Comparison of ENCODE assay signal across 8 cellular contexts in genomic region chr20:36836591-36837329, GRCh38. TPM values are rescaled to one million over a fixed set of nuclear protein-coding genes. Genes with fewer than 3 reads are reported as not detected.
DNase-seq lines count a peak whose midpoint lies in the region; ATAC-seq and TF ChIP-seq lines count a peak whose summit lies in the region.

No MANE protein-coding gene starts in this region.

- no peak overlapping the region for H3K27ac Mint-ChIP-seq in nephron progenitor cell

- no peak overlapping the region for H3K4me3 Mint-ChIP-seq in nephron progenitor cell

- DNase-seq in NCI-H1930 (lab: John Stamatoyannopoulos, UW): peak; percentile 70 to 75
- peak; percentile 89 for DNase-seq in WERI-Rb-1
- no peak for DNase-seq in epithelial cell of proximal tubule (ENCODE audit: low read depth)
- DNase-seq in nephron progenitor cell: peak; percentile 61

- H3K36me3 ChIP-seq in WERI-Rb-1: peaks cover 33% of the 10 kb centered on the region

- ATAC-seq in HG03469 (IDR thresholded peaks at IDR 0.05; ENCODE audit: unreplicated experiment): no peak
- ATAC-seq in GM18517 (IDR thresholded peaks at IDR 0.05; ENCODE audit: unreplicated experiment): no peak

- peaks cover 6% of the 10 kb centered on the region for H3K27me3 Mint-ChIP-seq in nephron progenitor cell (ENCODE audit: low read depth, poor library complexity)

- TF ChIP-seq CTCF in 22Rv1 (IDR thresholded peaks at IDR 0.05) (peak; percentile 82), GM12875 (IDR thresholded peaks at IDR 0.05; ENCODE audit: borderline replicate concordance, insufficient read depth, low read depth, low read length) (peak; percentile 73), WERI-Rb-1 (IDR thresholded peaks at IDR 0.05; ENCODE audit: low read depth, low read length) (peak; percentile 83), epithelial cell of proximal tubule (conservative IDR thresholded peaks at IDR 0.05; ENCODE audit: low read depth, low read length) (peak; percentile 77), nephron progenitor cell (IDR thresholded peaks at IDR 0.05) (peak; percentile 27)

- peak overlapping the region; percentile 83 for H3K27ac ChIP-seq in 22Rv1
- H3K27ac ChIP-seq in WERI-Rb-1: peak overlapping the region; percentile 47

- peaks cover 34% of the 10 kb centered on the region for H3K36me3 Mint-ChIP-seq in nephron progenitor cell (ENCODE audit: low read depth)

- H3K9me3 Mint-ChIP-seq in nephron progenitor cell: no peaks in the 10 kb centered on the region

- peaks cover 54% of the 10 kb centered on the region for H3K4me1 Mint-ChIP-seq in nephron progenitor cell

- no peaks in the 10 kb centered on the region for H3K9me3 ChIP-seq in WERI-Rb-1 (ENCODE audit: severe bottlenecking)

- H3K4me3 ChIP-seq in GM12875 (ENCODE audit: low read depth, low read length): peak overlapping the region; percentile 16
- no peak overlapping the region for H3K4me3 ChIP-seq in WERI-Rb-1 (ENCODE audit: low read depth, low read length)
- no peak overlapping the region for H3K4me3 ChIP-seq in epithelial cell of proximal tubule (ENCODE audit: low read depth, low read length)

- no peaks in the 10 kb centered on the region for H3K27me3 ChIP-seq in WERI-Rb-1 (ENCODE audit: insufficient read depth, low read depth, severe bottlenecking)

RNA-seq across cellular contexts. Expression of gene TLDC2, which starts 39.2 kb away (rescaled TPM):
- total RNA-seq in epithelial cell of proximal tubule: 0.17 and 1.1 TPM in 2 replicates

Comparison
In these comparisons a context has a peak if more than half of its experiments do, and no peak if none do; other contexts are left out.
1. CTCF ChIP-seq: peak in every context shown above with its lines; median percentile 83 in WERI-Rb-1; 82 in 22Rv1; 77 in epithelial cell of proximal tubule; 73 in GM12875; 27 in nephron progenitor cell.